28 cellular contexts compared by ENCODE assay signal in genomic region chr1:243281672-243282071, GRCh38.
"Had no signal": no experiment of that assay in that cellular context is flagged by ENCODE, and none has a peak within 500 bp of the region (broad histone marks: within the 10 kb centered on the region; RNA-seq: fewer than 3 reads in every experiment).

No MANE protein-coding gene starts in this region.

- H3K4me1 Mint-ChIP-seq: immature natural killer cell; nephron; stimulated activated effector memory CD8-positive, alpha-beta T cell treated with anti-CD3 and anti-CD28 coated beads, Interleukin-12 subunit alpha, Interleukin-12 subunit beta, amount 100 ng/mL, for 72 hours had no signal

- H3K36me3 ChIP-seq: prostate gland, thoracic aorta, uterus had no signal

- DNase-seq: hypothalamus; immature natural killer cell; kidney; left colon; left lung; lower lobe of right lung; mammary epithelial cell; mesenchymal stem cell; naive thymus-derived CD8-positive, alpha-beta T cell; nucleus accumbens; pancreas; posterior cingulate gyrus; retina; right cardiac atrium; sigmoid colon; small intestine; spleen; stimulated activated CD4-positive, alpha-beta T cell treated with anti-CD3 and anti-CD28 coated beads, Interleukin-4, amount 100 ng/mL, for 24 hours; stimulated activated naive CD4-positive, alpha-beta T cell treated with Interleukin-2 at 50 U/mL for 16 hours; tibial artery; uterus had no signal

- H3K4me3 Mint-ChIP-seq: immature natural killer cell; naive thymus-derived CD8-positive, alpha-beta T cell; nephron; neural crest cell; stimulated activated effector memory CD8-positive, alpha-beta T cell treated with anti-CD3 and anti-CD28 coated beads, Interleukin-12 subunit alpha, Interleukin-12 subunit beta, amount 100 ng/mL, for 72 hours; type B pancreatic cell had no signal

- H3K4me3 ChIP-seq: left lung, lower lobe of right lung, pancreas, prostate gland, sigmoid colon, spleen, suprapubic skin, thoracic aorta, tibial artery, uterus had no signal

- H3K27me3 ChIP-seq: left lung, pancreas, sigmoid colon, spleen, suprapubic skin, tibial artery, uterus had no signal

- ATAC-seq: left colon; left lung; lower lobe of right lung; naive thymus-derived CD8-positive, alpha-beta T cell; pancreas; right cardiac atrium; stimulated activated effector memory CD8-positive, alpha-beta T cell treated with anti-CD3 and anti-CD28 coated beads, Interleukin-12 subunit alpha, Interleukin-12 subunit beta, amount 100 ng/mL, for 72 hours had no signal

- H3K4me1 ChIP-seq: pancreas, prostate gland, sigmoid colon, suprapubic skin, tibial artery, uterus had no signal

- H3K9me3 Mint-ChIP-seq: stimulated activated effector memory CD8-positive, alpha-beta T cell treated with anti-CD3 and anti-CD28 coated beads, Interleukin-12 subunit alpha, Interleukin-12 subunit beta, amount 100 ng/mL, for 72 hours had no signal

- H3K9me3 ChIP-seq: pancreas, prostate gland, suprapubic skin, thoracic aorta had no signal

- H3K27ac ChIP-seq: left lung, lower lobe of right lung, pancreas, prostate gland, sigmoid colon, spleen, suprapubic skin, thoracic aorta, tibial artery, uterus had no signal

- H3K27me3 Mint-ChIP-seq: naive thymus-derived CD8-positive, alpha-beta T cell; type B pancreatic cell had no signal

- H3K27ac Mint-ChIP-seq: immature natural killer cell; naive thymus-derived CD8-positive, alpha-beta T cell; nephron; type B pancreatic cell had no signal
